In genomic region chr3:158091526-158091925, GRCh38 we compare ENCODE assay signal across 9 cellular contexts. TPM values are rescaled to one million over a fixed set of nuclear protein-coding genes. Genes with fewer than 3 reads are reported as not detected.
A peak's percentile ranks its signal among the peaks of the same experiment; 100 is the strongest.
DNase-seq lines count a peak whose midpoint lies in the region; ATAC-seq and TF ChIP-seq lines count a peak whose summit lies in the region.
"Had no signal": no experiment of that assay in that cellular context is flagged by ENCODE, and none has a peak within 500 bp of the region (broad histone marks: within the 10 kb centered on the region; RNA-seq: fewer than 3 reads in every experiment).

No MANE protein-coding gene starts in this region.

- H3K4me1 Mint-ChIP-seq in activated naive CD8-positive, alpha-beta T cell treated with anti-CD3 and anti-CD28 coated beads, Interleukin-2, amount 50 U/mL, for 24 hours = peaks cover 5% of the 10 kb centered on the region

- H3K9me3 Mint-ChIP-seq in activated naive CD8-positive, alpha-beta T cell treated with anti-CD3 and anti-CD28 coated beads, Interleukin-2, amount 50 U/mL, for 24 hours = peaks cover 5% of the 10 kb centered on the region

- peaks cover 64% of the 10 kb centered on the region for H3K27me3 Mint-ChIP-seq in activated naive CD8-positive, alpha-beta T cell treated with anti-CD3 and anti-CD28 coated beads, Interleukin-2, amount 50 U/mL, for 24 hours

- H3K4me1 ChIP-seq in liver (ENCODE audit: control insufficient read depth in 4 of 4, insufficient read depth in 4 of 4, low read length in 3 of 4) (no peaks in the 10 kb centered on the region), gastrocnemius medialis (no peaks in the 10 kb centered on the region)

- WGBS in liver = 27% methylated on average over 5 of the region's 5 CpGs

- no peak overlapping the region for H3K27ac Mint-ChIP-seq in activated naive CD8-positive, alpha-beta T cell treated with anti-CD3 and anti-CD28 coated beads, Interleukin-2, amount 50 U/mL, for 24 hours
- H3K27ac Mint-ChIP-seq: activated naive CD4-positive, alpha-beta T cell treated with anti-CD3 and anti-CD28 coated beads, Interleukin-2, amount 50 U/mL, for 72 hours had no signal

- H3K4me3 ChIP-seq in LNCaP clone FGC (ENCODE audit: low read depth, low read length) (no peak overlapping the region), liver (ENCODE audit: low read depth in 1 of 3, low read length in 3 of 3) (no peak overlapping the region), gastrocnemius medialis (no peak overlapping the region)

- DNase-seq in ELR (ENCODE audit: low read depth) (peak; percentile 65), LNCaP clone FGC (ENCODE audit: low read depth) (peak; percentile 23), astrocyte of the hippocampus (ENCODE audit: low read depth, low spot score) (peak; percentile 11), gastrocnemius medialis (no peak)
- DNase-seq in activated naive CD8-positive, alpha-beta T cell treated with anti-CD3 and anti-CD28 coated beads, Interleukin-2, amount 50 U/mL, for 24 hours = no peak

- H3K9me3 ChIP-seq in liver (ENCODE audit: control insufficient read depth in 4 of 4, low read length in 3 of 4) (peaks cover 0 to 11% (median 0%) of the 10 kb centered on the region in 4 donors), gastrocnemius medialis (no peaks in the 10 kb centered on the region)

- intact Hi-C loops in gastrocnemius medialis (cut with DNase I; ENCODE audit: low total_unique reads) = no loop called here

- H3K27ac ChIP-seq in liver (ENCODE audit: low read depth in 1 of 2, low read length in 2 of 2) (no peak overlapping the region), gastrocnemius medialis (no peak overlapping the region)

- peaks cover 4% of the 10 kb centered on the region for H3K36me3 Mint-ChIP-seq in activated naive CD8-positive, alpha-beta T cell treated with anti-CD3 and anti-CD28 coated beads, Interleukin-2, amount 50 U/mL, for 24 hours (ENCODE audit: low read depth)

- in situ Hi-C loops in gastrocnemius medialis (cut with MboI; ENCODE audit: low sequenced_read_pairs in 4 of 4) = no loop called here

- TF ChIP-seq CTCF in LNCaP clone FGC (IDR thresholded peaks at IDR 0.05; ENCODE audit: control insufficient read depth, extremely low read depth, insufficient read depth) = peak; percentile 55
- TF ChIP-seq CTCF in liver (IDR thresholded peaks at IDR 0.05; ENCODE audit: low read depth, low read length, missing input control) = no peak
- peak in 1 of 5 experiments; percentile 22 for TF ChIP-seq CTCF in gastrocnemius medialis (IDR thresholded peaks at IDR 0.05 in 4 of 5, conservative IDR thresholded peaks at IDR 0.05 in 1 of 5)

- no peak for TF ChIP-seq POLR2A in gastrocnemius medialis (IDR thresholded peaks at IDR 0.05)

- no peak overlapping the region for H3K9ac ChIP-seq in liver (ENCODE audit: low read depth in 1 of 2, low read length in 2 of 2)

- H3K4me3 Mint-ChIP-seq in activated naive CD8-positive, alpha-beta T cell treated with anti-CD3 and anti-CD28 coated beads, Interleukin-2, amount 50 U/mL, for 24 hours = no peak overlapping the region

- TF ChIP-seq RAD21 in liver (IDR thresholded peaks at IDR 0.05) = peak; percentile 25 to 46

- H3K27me3 ChIP-seq in liver (ENCODE audit: control insufficient read depth in 4 of 4, insufficient read depth in 4 of 4, low read length in 3 of 4) (peaks cover 3 to 15% (median 7%) of the 10 kb centered on the region in 4 donors), gastrocnemius medialis (peaks cover 27 to 50% (median 49%) of the 10 kb centered on the region in 3 donors)

- ATAC-seq in HG03108 (IDR thresholded peaks at IDR 0.05; ENCODE audit: unreplicated experiment) (no peak), gastrocnemius medialis (no peak), HG03442 (IDR thresholded peaks at IDR 0.05; ENCODE audit: unreplicated experiment) (no peak)
- ATAC-seq in activated naive CD8-positive, alpha-beta T cell treated with anti-CD3 and anti-CD28 coated beads, Interleukin-2, amount 50 U/mL, for 24 hours = no peak
- ATAC-seq: activated naive CD4-positive, alpha-beta T cell treated with anti-CD3 and anti-CD28 coated beads, Interleukin-2, amount 50 U/mL, for 72 hours had no signal

- no peaks in the 10 kb centered on the region for H3K36me3 ChIP-seq in liver (ENCODE audit: control insufficient read depth in 4 of 4, insufficient read depth in 3 of 4, low read depth in 1 of 4, low read length in 3 of 4)
- H3K36me3 ChIP-seq in gastrocnemius medialis = no peaks in the 10 kb centered on the region

TF ChIP-seq in liver, 16 proteins besides CTCF, POLR2A, EP300 and RAD21:
- no peak for TF ChIP-seq SP1 (IDR thresholded peaks at IDR 0.05)
- TF ChIP-seq FOXA2 (IDR thresholded peaks at IDR 0.05) = no peak

RNA-seq across cellular contexts. Expression of gene SHOX2, which starts 14.7 kb away (rescaled TPM):
- total RNA-seq in liver (not detected), gastrocnemius medialis (1 to 10 TPM in 2 of 4 donors, under 1 TPM in 2; 0.17 to 1.2 (median 0.85) TPM)
- not detected for polyA plus RNA-seq in liver
- total RNA-seq: activated naive CD4-positive, alpha-beta T cell treated with anti-CD3 and anti-CD28 coated beads, Interleukin-2, amount 50 U/mL, for 72 hours had no signal

RNA-seq across cellular contexts. Expression of gene RSRC1, which starts 18.4 kb away (rescaled TPM):
- total RNA-seq in liver = 10 to 100 TPM; 23.6 to 30.3 TPM
- 10 to 100 TPM in 1 of 2 donors, 1 to 10 TPM in 1; 7.2 to 17.8 TPM for polyA plus RNA-seq in liver
- total RNA-seq in gastrocnemius medialis = 10 to 100 TPM; 27.7 to 36.7 (median 31.9) TPM

Comparison
In these comparisons a context has a peak if more than half of its experiments do, and no peak if none do; other contexts are left out.
1. DNase-seq: peak in ELR (single experiment), LNCaP clone FGC (single experiment) and astrocyte of the hippocampus (single experiment); none in activated naive CD8-positive, alpha-beta T cell treated with anti-CD3 and anti-CD28 coated beads, Interleukin-2, amount 50 U/mL, for 24 hours (single experiment) and gastrocnemius medialis (0 of 2).